8 cellular contexts compared by ENCODE assay signal in genomic region chr17:68972119-68972704, GRCh38. TPM values are rescaled to one million over a fixed set of nuclear protein-coding genes. Genes with fewer than 3 reads are reported as not detected.
DNase-seq lines count a peak whose midpoint lies in the region; ATAC-seq and TF ChIP-seq lines count a peak whose summit lies in the region.

No MANE protein-coding gene starts in this region.

- no peaks in the 10 kb centered on the region for H3K4me1 ChIP-seq in OCI-LY1 (ENCODE audit: insufficient read depth, low read length, severe bottlenecking)
- H3K4me1 ChIP-seq in osteoblast (ENCODE audit: insufficient read depth, low read length), result no peaks in the 10 kb centered on the region

- no peaks in the 10 kb centered on the region for H3K27me3 Mint-ChIP-seq in activated naive CD4-positive, alpha-beta T cell treated with anti-CD3 and anti-CD28 coated beads, Interleukin-2, amount 10 ng/mL, durations not matched to agents 7 days and 5 days
- peaks cover 4% of the 10 kb centered on the region; the same call in 1 of the 2 replicates for H3K27me3 Mint-ChIP-seq in WTC11 (ENCODE audit: low read depth)

- H3K27ac ChIP-seq in OCI-LY1 (ENCODE audit: low read depth, low read length, poor library complexity, severe bottlenecking) (no peak overlapping the region), osteoblast (ENCODE audit: low read depth, low read length) (no peak overlapping the region)

- no peak overlapping the region for H3K4me2 ChIP-seq in OCI-LY1 (ENCODE audit: low read length)
- no peak overlapping the region for H3K4me2 ChIP-seq in osteoblast (ENCODE audit: insufficient read depth, low read length)

- no peaks in the 10 kb centered on the region for H3K4me1 Mint-ChIP-seq in activated naive CD4-positive, alpha-beta T cell treated with anti-CD3 and anti-CD28 coated beads, Interleukin-2, amount 10 ng/mL, durations not matched to agents 7 days and 5 days
- no peaks in the 10 kb centered on the region for H3K4me1 Mint-ChIP-seq in WTC11

- ATAC-seq in HG02840 (IDR thresholded peaks at IDR 0.05; ENCODE audit: low FRiP score, unreplicated experiment), result no peak
- no peak for ATAC-seq in WTC11

- H3K79me2 ChIP-seq in OCI-LY1 (ENCODE audit: insufficient read depth, low read length) (no peaks in the 10 kb centered on the region), osteoblast (ENCODE audit: insufficient read depth, low read length) (no peaks in the 10 kb centered on the region)

- H2AFZ ChIP-seq in OCI-LY1 (ENCODE audit: low read length) (no peak overlapping the region), osteoblast (ENCODE audit: low read length) (no peak overlapping the region)

- no peak overlapping the region for H3K4me3 ChIP-seq in GM12875 (ENCODE audit: low read depth, low read length)
- H3K4me3 ChIP-seq in OCI-LY1 (ENCODE audit: low read depth, low read length, poor library complexity, severe bottlenecking), result no peak overlapping the region
- no peak overlapping the region for H3K4me3 ChIP-seq in osteoblast (ENCODE audit: insufficient read depth, low read length)

- H3K9me3 ChIP-seq in OCI-LY1 (ENCODE audit: low read length), result no peaks in the 10 kb centered on the region
- H3K9me3 ChIP-seq in osteoblast (ENCODE audit: low read depth, low read length), result no peaks in the 10 kb centered on the region

- H3K36me3 ChIP-seq in OCI-LY1 (ENCODE audit: insufficient read depth, low read length), result no peaks in the 10 kb centered on the region
- no peaks in the 10 kb centered on the region for H3K36me3 ChIP-seq in osteoblast (ENCODE audit: insufficient read depth, low read length)

- no peaks in the 10 kb centered on the region for H3K27me3 ChIP-seq in OCI-LY1 (ENCODE audit: insufficient read depth, low read length)
- no peaks in the 10 kb centered on the region for H3K27me3 ChIP-seq in osteoblast (ENCODE audit: insufficient read depth, low read length)

- CTCF ChIA-PET in activated naive CD4-positive, alpha-beta T cell treated with anti-CD3 and anti-CD28 coated beads, Interleukin-2, amount 10 ng/mL, durations not matched to agents 7 days and 5 days (lab: Charles Lee), result no interaction called here
- CTCF ChIA-PET in WTC11 (lab: Charles Lee), result interaction anchor here (1.9 kb wide), 1 partner anchor 200 kb away, joined by 6 read pairs; no protein-coding TSS in a partner anchor

- no peaks in the 10 kb centered on the region for H3F3A ChIP-seq in OCI-LY1 (ENCODE audit: insufficient read depth, low read length)

- H4K20me1 ChIP-seq in OCI-LY1 (ENCODE audit: insufficient read depth, low read length) (no peaks in the 10 kb centered on the region), osteoblast (ENCODE audit: insufficient read depth, low read length) (no peaks in the 10 kb centered on the region)

- H3K9me2 ChIP-seq in OCI-LY1 (ENCODE audit: low read depth, low read length), result no peaks in the 10 kb centered on the region

- no peaks in the 10 kb centered on the region for H3K9me3 Mint-ChIP-seq in activated naive CD4-positive, alpha-beta T cell treated with anti-CD3 and anti-CD28 coated beads, Interleukin-2, amount 10 ng/mL, durations not matched to agents 7 days and 5 days
- peaks cover 4% of the 10 kb centered on the region for H3K9me3 Mint-ChIP-seq in WTC11

- TF ChIP-seq CTCF in GM12875 (IDR thresholded peaks at IDR 0.05; ENCODE audit: borderline replicate concordance, insufficient read depth, low read depth, low read length) (peak; percentile 26; the same call in 1 of the 2 replicates), OCI-LY1 (IDR thresholded peaks at IDR 0.05; ENCODE audit: low read length) (peak; percentile 54), osteoblast (IDR thresholded peaks at IDR 0.05; ENCODE audit: extremely low read depth, low read depth, low read length) (peak; percentile 78), WTC11 (IDR thresholded peaks at IDR 0.05) (no peak; the same call in 1 of the 2 replicates)

- no peak overlapping the region for H3K27ac Mint-ChIP-seq in activated naive CD4-positive, alpha-beta T cell treated with anti-CD3 and anti-CD28 coated beads, Interleukin-2, amount 10 ng/mL, durations not matched to agents 7 days and 5 days
- H3K27ac Mint-ChIP-seq in WTC11, result no peak overlapping the region

- H3K4me3 Mint-ChIP-seq in activated naive CD4-positive, alpha-beta T cell treated with anti-CD3 and anti-CD28 coated beads, Interleukin-2, amount 10 ng/mL, durations not matched to agents 7 days and 5 days, result no peak overlapping the region
- no peak overlapping the region for H3K4me3 Mint-ChIP-seq in WTC11

- no peaks in the 10 kb centered on the region for H3K36me3 Mint-ChIP-seq in activated naive CD4-positive, alpha-beta T cell treated with anti-CD3 and anti-CD28 coated beads, Interleukin-2, amount 10 ng/mL, durations not matched to agents 7 days and 5 days
- H3K36me3 Mint-ChIP-seq in WTC11, result no peaks in the 10 kb centered on the region

- no peak overlapping the region for H3K9ac ChIP-seq in OCI-LY1 (ENCODE audit: low read length)

- POLR2A ChIA-PET in WTC11 (lab: Charles Lee), result no interaction called here

- DNase-seq in fibroblast of gingiva (ENCODE audit: low read depth), result peak; percentile 34
- DNase-seq in osteoblast (ENCODE audit: insufficient read length, low spot score, missing footprints), result peak; percentile 3
- DNase-seq in activated naive CD4-positive, alpha-beta T cell treated with anti-CD3 and anti-CD28 coated beads, Interleukin-2, amount 10 ng/mL, durations not matched to agents 7 days and 5 days, result no peak
- DNase-seq in GDM1 (lab: John Stamatoyannopoulos, UW), result no peak
- DNase-seq in WTC11 (ENCODE audit: low spot score), result no peak

TF ChIP-seq in WTC11, 78 proteins besides CTCF, POLR2A, EP300 and RAD21:
- no peak for TF ChIP-seq NFATC4 (CRISPR knock-in tag; IDR thresholded peaks at IDR 0.05)
- TF ChIP-seq TP53 (CRISPR knock-in tag; IDR thresholded peaks at IDR 0.05), result no peak
- TF ChIP-seq ZNF396 (CRISPR knock-in tag; IDR thresholded peaks at IDR 0.05; ENCODE audit: borderline replicate concordance), result no peak
- no peak for TF ChIP-seq STAT6 (CRISPR knock-in tag; conservative IDR thresholded peaks at IDR 0.05; ENCODE audit: low read depth)
- TF ChIP-seq CREB1 (CRISPR knock-in tag; IDR thresholded peaks at IDR 0.05), result no peak
- no peak for TF ChIP-seq MLX (CRISPR knock-in tag; IDR thresholded peaks at IDR 0.05)
- TF ChIP-seq TEAD1 (CRISPR knock-in tag; IDR thresholded peaks at IDR 0.05), result no peak
- TF ChIP-seq RELA (CRISPR knock-in tag; IDR thresholded peaks at IDR 0.05; ENCODE audit: borderline replicate concordance), result no peak
- TF ChIP-seq TEAD4 (CRISPR knock-in tag; IDR thresholded peaks at IDR 0.05), result no peak
- TF ChIP-seq MXD4 (CRISPR knock-in tag; IDR thresholded peaks at IDR 0.05; ENCODE audit: borderline replicate concordance), result no peak
- no peak for TF ChIP-seq ZNF423 (CRISPR knock-in tag; IDR thresholded peaks at IDR 0.05)
- no peak for TF ChIP-seq CDX4 (CRISPR knock-in tag; IDR thresholded peaks at IDR 0.05; ENCODE audit: borderline replicate concordance)

RNA-seq across cellular contexts. Expression of gene ABCA8, which starts 17.0 kb away (rescaled TPM):
- total RNA-seq in osteoblast, result 29.2 and 36.2 TPM in 2 replicates
- 0.15 to 0.25 TPM (median 0.21 TPM) in 3 replicates for total RNA-seq in WTC11 (2021)

Comparison
In these comparisons a context has a peak if more than half of its experiments do, and no peak if none do; other contexts are left out.
1. DNase-seq: peak in fibroblast of gingiva (single experiment) and osteoblast (single experiment); none in activated naive CD4-positive, alpha-beta T cell treated with anti-CD3 and anti-CD28 coated beads, Interleukin-2, amount 10 ng/mL, durations not matched to agents 7 days and 5 days (single experiment), GDM1 (single experiment) and WTC11 (single experiment).
2. RNA of gene ABCA8, which starts 17.0 kb away (total RNA-seq): 29.2 to 36.2 TPM in osteoblast; 0.15 to 0.25 TPM in WTC11; every median in the first group is over 10 times any median in the second.